ENCODE assay signal across 8 cellular contexts in the genomic region with DNA sequence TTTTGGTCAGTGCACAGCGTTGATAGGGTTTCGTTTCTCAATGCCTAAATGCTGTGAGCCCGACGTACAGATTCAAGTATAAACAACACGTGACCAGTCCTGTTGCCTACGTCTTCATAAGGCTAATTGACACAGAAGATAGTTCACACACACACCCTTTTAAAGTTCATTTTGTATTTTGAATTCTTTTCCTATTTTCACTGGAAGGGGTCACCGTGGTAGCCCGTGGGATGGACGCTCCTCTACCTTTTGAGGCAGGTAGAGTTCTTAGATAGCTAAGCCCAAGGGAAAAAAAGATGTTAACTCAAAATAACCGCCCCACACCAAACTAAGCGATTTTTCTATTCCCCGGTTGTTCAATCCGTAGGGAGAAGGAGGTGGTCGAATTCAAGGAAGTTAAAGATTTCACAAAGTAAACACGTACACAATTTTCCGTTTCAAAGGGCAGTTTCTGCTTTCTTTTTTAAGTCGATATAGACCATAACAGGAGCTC. TPM values are rescaled to one million over a fixed set of nuclear protein-coding genes. Genes with fewer than 3 reads are reported as not detected.
DNase-seq lines count a peak whose midpoint lies in the region; ATAC-seq and TF ChIP-seq lines count a peak whose summit lies in the region.

No MANE protein-coding gene starts in this region.

- H3K4me3 Mint-ChIP-seq in immature natural killer cell: peak overlapping the region; percentile 99 to 100 (median 99)

- peak overlapping the region; percentile 96 to 100 for H3K4me3 ChIP-seq in ascending aorta

- ATAC-seq in GM21367 (IDR thresholded peaks at IDR 0.05; ENCODE audit: unreplicated experiment): peak; percentile 29

- H3K9me3 Mint-ChIP-seq in immature natural killer cell: no peaks in the 10 kb centered on the region

- H3K36me3 Mint-ChIP-seq in immature natural killer cell: peaks cover 0 to 4% (median 3%) of the 10 kb centered on the region in 3 donors

- peak; percentile 33 to 83 (median 65) for DNase-seq in NCI-H1417 (lab: John Stamatoyannopoulos, UW)
- DNase-seq in NCI-H1417 treated with DMSO at 0.1 percent for 48 hours (lab: John Stamatoyannopoulos, UW): no peak
- peak; percentile 26 for DNase-seq in HPDE6-E6E7 (ENCODE audit: extremely low spot score)
- DNase-seq in ascending aorta (ENCODE audit: low spot score in 2 of 2): no peak
- peak; percentile 71 to 80 (median 77) for DNase-seq in immature natural killer cell
- peak; percentile 21 for DNase-seq in smooth muscle cell of the brain vasculature (ENCODE audit: low read depth, low spot score)

- peaks cover 2 to 30% of the 10 kb centered on the region in 2 donors for H3K4me1 ChIP-seq in ascending aorta

- peak overlapping the region; percentile 98 to 100 for H3K27ac ChIP-seq in ascending aorta

- H3K27ac Mint-ChIP-seq in immature natural killer cell: peak overlapping the region; percentile 100

- no peaks in the 10 kb centered on the region for H3K27me3 ChIP-seq in ascending aorta

- TF ChIP-seq CTCF in ascending aorta (IDR thresholded peaks at IDR 0.05): no peak

- H3K27me3 Mint-ChIP-seq in immature natural killer cell (ENCODE audit: low read depth in 3 of 3): peaks cover 19 to 38% (median 24%) of the 10 kb centered on the region in 3 donors

- no peaks in the 10 kb centered on the region for H3K9me3 ChIP-seq in ascending aorta

- peaks cover 69 to 74% of the 10 kb centered on the region in 2 donors for H3K4me1 Mint-ChIP-seq in immature natural killer cell

- intact Hi-C loops in ascending aorta (cut with DNase I): loop anchor here (1.0 to 10.0 kb wide), 5 partner anchors 44 to 1264 kb away; a partner anchor contains a TSS

- no peaks in the 10 kb centered on the region for H3K36me3 ChIP-seq in ascending aorta

TF ChIP-seq in PFSK-1, 5 proteins besides CTCF, POLR2A, EP300 and RAD21:
- TF ChIP-seq FOXP2 (optimal IDR thresholded peaks at IDR 0.05; ENCODE audit: borderline replicate concordance, extremely low read depth, extremely low read length, insufficient read depth): no peak
- peak; percentile 67; the same call in 1 of the 2 replicates for TF ChIP-seq SIN3A (IDR thresholded peaks at IDR 0.05; ENCODE audit: borderline replicate concordance, insufficient read depth, low read length)

RNA-seq across cellular contexts. Expression of a gene that starts 1.0 kb away (rescaled TPM):
- polyA plus RNA-seq in PFSK-1 (2012; ENCODE audit: insufficient read length, low read depth): 7.9 TPM
- 16.1 TPM for total RNA-seq in ascending aorta
- 10 to 100 TPM; 31.3 to 79.2 (median 51.1) TPM for polyA plus RNA-seq in immature natural killer cell

Comparison
In these comparisons a context has a peak if more than half of its experiments do, and no peak if none do; other contexts are left out.
1. DNase-seq: peak in NCI-H1417 (3 of 3), HPDE6-E6E7 (single experiment), immature natural killer cell (3 of 3) and smooth muscle cell of the brain vasculature (single experiment); none in NCI-H1417 treated with DMSO at 0.1 percent for 48 hours (single experiment) and ascending aorta (0 of 2).